23 cellular contexts compared by ENCODE assay signal in the genomic region with DNA sequence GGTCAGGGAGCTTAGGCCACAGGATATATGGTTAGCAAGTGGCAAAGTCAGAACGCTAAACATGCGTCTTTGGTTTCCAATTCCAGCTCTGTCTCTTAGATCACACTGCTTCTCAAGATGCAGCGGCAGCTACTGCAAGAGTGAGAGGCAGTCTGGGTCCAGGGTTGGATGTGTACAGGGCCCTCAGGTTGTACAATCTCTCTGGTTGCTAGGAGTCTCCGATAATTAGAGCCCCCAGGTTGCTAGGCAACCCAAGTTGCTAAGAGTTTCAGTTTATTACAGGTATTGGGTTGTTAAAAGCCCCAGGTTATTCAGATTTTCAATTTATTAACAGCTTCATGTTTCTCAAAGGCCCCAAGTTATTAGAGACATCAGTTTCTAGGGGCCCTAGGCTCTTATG. TPM values are rescaled to one million over a fixed set of nuclear protein-coding genes. Genes with fewer than 3 reads are reported as not detected.
DNase-seq lines count a peak whose midpoint lies in the region; ATAC-seq and TF ChIP-seq lines count a peak whose summit lies in the region.
"Had no signal": no experiment of that assay in that cellular context is flagged by ENCODE, and none has a peak within 500 bp of the region (broad histone marks: within the 10 kb centered on the region; RNA-seq: fewer than 3 reads in every experiment).

No MANE protein-coding gene starts in this region.

- WGBS in hepatocyte (ENCODE audit: low lambda C conversion rate, missing lambda C conversion rate), result 64% methylated on average over 4 of the region's 4 CpGs

- H3K27ac ChIP-seq in hepatocyte, result peak overlapping the region; percentile 37
- H3K27ac ChIP-seq: Peyer's patch, SK-N-MC had no signal

- no peaks in the 10 kb centered on the region for H3K9me3 ChIP-seq in hepatocyte (ENCODE audit: low read depth)
- H3K9me3 ChIP-seq: MG63 had no signal

- no peak overlapping the region for H3K4me2 ChIP-seq in hepatocyte

- H3K27me3 ChIP-seq in hepatocyte, result no peaks in the 10 kb centered on the region
- H3K27me3 ChIP-seq: MG63, Peyer's patch had no signal

- no peaks in the 10 kb centered on the region for H3K36me3 ChIP-seq in hepatocyte (replicated peaks; ENCODE audit: insufficient read depth, low read depth)
- H3K36me3 ChIP-seq: MG63, Peyer's patch had no signal

- no peaks in the 10 kb centered on the region for H3K4me1 ChIP-seq in hepatocyte (ENCODE audit: insufficient read depth)
- H3K4me1 ChIP-seq: Peyer's patch had no signal

- H4K20me1 ChIP-seq in hepatocyte (ENCODE audit: insufficient read depth, poor library complexity, severe bottlenecking), result no peaks in the 10 kb centered on the region

- no peaks in the 10 kb centered on the region for H3K9me2 ChIP-seq in hepatocyte (replicated peaks; ENCODE audit: insufficient read depth)

- no peaks in the 10 kb centered on the region for H3K79me2 ChIP-seq in hepatocyte

- no peak for TF ChIP-seq CTCF in hepatocyte (IDR thresholded peaks at IDR 0.05; ENCODE audit: poor library complexity)

- DNase-seq in NCI-H2227 (lab: John Stamatoyannopoulos, UW; ENCODE audit: unreplicated experiment) (peak; percentile 0), NCI-H2227 treated with DMSO at 0.1 percent for 48 hours (lab: John Stamatoyannopoulos, UW) (no peak), NCI-H69 (lab: John Stamatoyannopoulos, UW) (peak; percentile 3), hepatocyte (ENCODE audit: low spot score) (peak; percentile 50), NOMO-1 treated with DMSO at 0.1 percent for 48 hours (lab: John Stamatoyannopoulos, UW; ENCODE audit: unreplicated experiment) (no peak)
- DNase-seq: DMS153, KBM-7, MG63, NCI-H1048, NCI-H146, NCI-H1930, NCI-H2171, OCI-M1, Peyer's patch, SIG-M5 had no signal

- ATAC-seq in HG03135 (IDR thresholded peaks at IDR 0.05; ENCODE audit: unreplicated experiment), result no peak
- no peak for ATAC-seq in HG03439 (IDR thresholded peaks at IDR 0.05; ENCODE audit: unreplicated experiment)

- H3K4me3 ChIP-seq in hepatocyte, result no peak overlapping the region
- H3K4me3 ChIP-seq: MG63, Peyer's patch, SK-N-MC had no signal

- no peak overlapping the region for H2AFZ ChIP-seq in hepatocyte

RNA-seq across cellular contexts. Expression of a gene that starts 15.5 kb away (rescaled TPM):
- not detected in 2 replicates for total RNA-seq in hepatocyte
- polyA plus RNA-seq in hepatocyte, result not detected in 2 replicates
- total RNA-seq: A172; Daoy; G401; Peyer's patch; T-helper 1 cell treated with Interleukin-12 subunit alpha and Interleukin-12 subunit beta and Interleukin-4 antibody, amounts not matched to agents 30 ng/mL and 1 ng/mL, for 36 hours had no signal
- polyA plus RNA-seq: BJ had no signal

RNA-seq across cellular contexts. Expression of a gene that starts 48.2 kb away (rescaled TPM):
- total RNA-seq in hepatocyte, result 280 and 320 TPM in 2 replicates
- 406 and 430 TPM in 2 replicates for polyA plus RNA-seq in hepatocyte
- total RNA-seq: A172 had no signal

Comparison
In these comparisons a context has a peak if more than half of its experiments do, and no peak if none do; other contexts are left out.
1. DNase-seq: peak in NCI-H2227 (single experiment), NCI-H69 (single experiment) and hepatocyte (single experiment); none in NCI-H2227 treated with DMSO at 0.1 percent for 48 hours (single experiment) and NOMO-1 treated with DMSO at 0.1 percent for 48 hours (single experiment).